Comparison of ENCODE assay signal across 26 cellular contexts in the genomic region with DNA sequence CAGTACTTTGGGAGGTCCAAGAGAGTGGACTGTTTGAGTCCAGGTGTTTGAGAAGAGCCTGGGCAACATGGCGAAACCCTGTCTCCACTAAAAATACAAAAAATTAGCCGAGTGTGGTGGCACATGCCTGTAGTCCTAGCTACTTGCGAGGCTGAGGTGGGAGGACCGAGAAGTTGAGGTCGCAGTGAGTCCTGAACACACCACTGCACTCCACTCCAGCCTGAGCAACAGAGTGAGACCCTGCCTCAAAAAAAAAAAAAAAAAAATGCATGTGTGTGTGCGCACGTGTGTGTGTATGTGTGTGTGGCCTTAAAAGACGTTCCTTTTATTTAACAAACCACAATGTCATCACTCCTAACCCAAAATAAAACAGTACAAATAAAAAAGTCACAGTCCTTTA.
DNase-seq lines count a peak whose midpoint lies in the region; ATAC-seq and TF ChIP-seq lines count a peak whose summit lies in the region.
"Had no signal": no experiment of that assay in that cellular context is flagged by ENCODE, and none has a peak within 500 bp of the region (broad histone marks: within the 10 kb centered on the region; RNA-seq: fewer than 3 reads in every experiment).

No MANE protein-coding gene starts in this region.

- intact Hi-C loops in activated B cell treated with CpG ODN at 0.5 μM for 24 hours (cut with micrococcal nuclease), result loop anchor here (5.0 to 10.0 kb wide), 2 partner anchors 132 to 310 kb away; no protein-coding TSS in a partner anchor

- H3K27me3 Mint-ChIP-seq in T-helper 2 cell treated with Interferon-gamma antibody and Interleukin-4, amounts not matched to agents 5 μg/mL and 100 μg/mL, for 36 hours (ENCODE audit: low read depth), result no peaks in the 10 kb centered on the region
- H3K27me3 Mint-ChIP-seq in activated B cell treated with CpG ODN at 0.5 μM for 24 hours, result peaks cover 5% of the 10 kb centered on the region
- H3K27me3 Mint-ChIP-seq in stimulated activated memory B cell treated with anti-CD40 and anti-IgM and Interleukin-4, amounts not matched to agents 10 μg/mL and 1 μg/mL and 100 μg/mL, for 72 hours, result no peaks in the 10 kb centered on the region

- H3K27ac ChIP-seq in HEK293 (ENCODE audit: extremely low read depth, low read depth, low read length), result no peak overlapping the region
- H3K27ac ChIP-seq: GM23248 had no signal

- CTCF ChIA-PET in HEK293 (lab: Yijun Ruan, JAX) (interaction anchor here (0.6 to 1.2 kb wide), 3 partner anchors 7 to 25 kb away, joined by 3 to 4 read pairs (median 3); no protein-coding TSS in a partner anchor), activated B cell treated with CpG ODN at 0.5 μM for 24 hours (lab: Charles Lee) (no interaction called here)

- peaks cover 45% of the 10 kb centered on the region for H3K4me1 Mint-ChIP-seq in T-helper 2 cell treated with Interferon-gamma antibody and Interleukin-4, amounts not matched to agents 5 μg/mL and 100 μg/mL, for 36 hours (ENCODE audit: low read depth)
- H3K4me1 Mint-ChIP-seq in activated B cell treated with CpG ODN at 0.5 μM for 24 hours, result peaks cover 43% of the 10 kb centered on the region
- peaks cover 40% of the 10 kb centered on the region for H3K4me1 Mint-ChIP-seq in stimulated activated memory B cell treated with anti-CD40 and anti-IgM and Interleukin-4, amounts not matched to agents 10 μg/mL and 1 μg/mL and 100 μg/mL, for 72 hours

- no peaks in the 10 kb centered on the region for H3K9me3 ChIP-seq in HEK293 (ENCODE audit: control insufficient read depth, insufficient read depth, low read depth, low read length)
- H3K9me3 ChIP-seq: Caco-2, SK-N-SH had no signal

- no peak overlapping the region for H3K4me3 ChIP-seq in HEK293 (ENCODE audit: low read depth, low read length)
- H3K4me3 ChIP-seq: GM23248 had no signal

- H3K36me3 Mint-ChIP-seq in T-helper 2 cell treated with Interferon-gamma antibody and Interleukin-4, amounts not matched to agents 5 μg/mL and 100 μg/mL, for 36 hours (ENCODE audit: low read depth), result peaks cover 10% of the 10 kb centered on the region
- H3K36me3 Mint-ChIP-seq in activated B cell treated with CpG ODN at 0.5 μM for 24 hours (ENCODE audit: low read depth), result no peaks in the 10 kb centered on the region
- no peaks in the 10 kb centered on the region for H3K36me3 Mint-ChIP-seq in stimulated activated memory B cell treated with anti-CD40 and anti-IgM and Interleukin-4, amounts not matched to agents 10 μg/mL and 1 μg/mL and 100 μg/mL, for 72 hours

- H3K4me1 ChIP-seq in HEK293 (ENCODE audit: control insufficient read depth, insufficient read depth, low read length), result peaks cover 13% of the 10 kb centered on the region
- H3K4me1 ChIP-seq: Caco-2 had no signal

- no peaks in the 10 kb centered on the region; a peak in 1 of 3 replicates for H3K36me3 ChIP-seq in HEK293 (ENCODE audit: control insufficient read depth in 2 of 2, insufficient read depth in 1 of 2, low read length in 2 of 2)

- H3K4me3 Mint-ChIP-seq in T-helper 2 cell treated with Interferon-gamma antibody and Interleukin-4, amounts not matched to agents 5 μg/mL and 100 μg/mL, for 36 hours, result peak overlapping the region; percentile 15
- H3K4me3 Mint-ChIP-seq in activated B cell treated with CpG ODN at 0.5 μM for 24 hours, result no peak overlapping the region
- no peak overlapping the region for H3K4me3 Mint-ChIP-seq in stimulated activated memory B cell treated with anti-CD40 and anti-IgM and Interleukin-4, amounts not matched to agents 10 μg/mL and 1 μg/mL and 100 μg/mL, for 72 hours
- H3K4me3 Mint-ChIP-seq: CD4-positive, alpha-beta T cell had no signal

- no peak for DNase-seq in T-helper 2 cell treated with Interferon-gamma antibody and Interleukin-4, amounts not matched to agents 5 μg/mL and 100 μg/mL, for 36 hours (ENCODE audit: low spot score)
- DNase-seq in T-helper 2 cell (no peak), activated B cell treated with CpG ODN at 0.5 μM for 24 hours (no peak)
- DNase-seq in stimulated activated naive CD8-positive, alpha-beta T cell treated with anti-CD3 and anti-CD28 coated beads, Interleukin-15, Interleukin-2, amounts not matched to agents 100 U/mL and 50 U/mL, for 24 hours, result no peak
- DNase-seq: 8988T; Caco-2; CD4-positive, alpha-beta T cell; DMS 273 treated with DMSO at 0.1 percent for 48 hours; DMS79 treated with DMSO at 0.1 percent for 48 hours; GM23248; H7; KBM-7; MM.1S; NCI-H1048; NCI-H1417; NCI-H1694 treated with DMSO at 0.1 percent for 48 hours; NCI-H2081; NCI-H2227 treated with DMSO at 0.1 percent for 48 hours; NCI-H526 treated with DMSO at 0.1 percent for 48 hours; SIG-M5; SK-N-SH; SW 1271 had no signal

- no peak for ATAC-seq in activated B cell treated with CpG ODN at 0.5 μM for 24 hours (ENCODE audit: low read depth)
- ATAC-seq in stimulated activated memory B cell treated with anti-CD40 and anti-IgM and Interleukin-4, amounts not matched to agents 10 μg/mL and 1 μg/mL and 100 μg/mL, for 72 hours, result no peak
- ATAC-seq in HG03095 (IDR thresholded peaks at IDR 0.05; ENCODE audit: unreplicated experiment), result no peak
- ATAC-seq in GM21529 (IDR thresholded peaks at IDR 0.05; ENCODE audit: unreplicated experiment), result no peak
- no peak for ATAC-seq in stimulated activated naive CD8-positive, alpha-beta T cell treated with anti-CD3 and anti-CD28 coated beads, Interleukin-15, Interleukin-2, amounts not matched to agents 100 U/mL and 50 U/mL, for 24 hours

- TF ChIP-seq CTCF in HEK293 (tag by site-specific recombination; IDR thresholded peaks at IDR 0.05), result no peak
- TF ChIP-seq CTCF in activated B cell treated with CpG ODN at 0.5 μM for 24 hours (IDR thresholded peaks at IDR 0.05), result no peak

- H3K9me3 Mint-ChIP-seq in T-helper 2 cell treated with Interferon-gamma antibody and Interleukin-4, amounts not matched to agents 5 μg/mL and 100 μg/mL, for 36 hours, result no peaks in the 10 kb centered on the region
- H3K9me3 Mint-ChIP-seq in activated B cell treated with CpG ODN at 0.5 μM for 24 hours, result no peaks in the 10 kb centered on the region
- H3K9me3 Mint-ChIP-seq in stimulated activated memory B cell treated with anti-CD40 and anti-IgM and Interleukin-4, amounts not matched to agents 10 μg/mL and 1 μg/mL and 100 μg/mL, for 72 hours, result no peaks in the 10 kb centered on the region
- H3K9me3 Mint-ChIP-seq: CD4-positive, alpha-beta T cell had no signal

- POLR2A ChIA-PET in HEK293 (lab: Yijun Ruan, JAX), result no interaction called here
- POLR2A ChIA-PET in activated B cell treated with CpG ODN at 0.5 μM for 24 hours (lab: Charles Lee), result interaction anchor here (0.7 to 3.5 kb wide), 3 partner anchors 39 to 310 kb away, joined by 4 to 38 read pairs (median 5); a partner anchor contains a TSS

- H3K27ac Mint-ChIP-seq in T-helper 2 cell treated with Interferon-gamma antibody and Interleukin-4, amounts not matched to agents 5 μg/mL and 100 μg/mL, for 36 hours, result no peak overlapping the region
- peak overlapping the region; percentile 4 for H3K27ac Mint-ChIP-seq in activated B cell treated with CpG ODN at 0.5 μM for 24 hours
- peak overlapping the region; percentile 37 for H3K27ac Mint-ChIP-seq in stimulated activated memory B cell treated with anti-CD40 and anti-IgM and Interleukin-4, amounts not matched to agents 10 μg/mL and 1 μg/mL and 100 μg/mL, for 72 hours
- H3K27ac Mint-ChIP-seq: CD4-positive, alpha-beta T cell had no signal

TF ChIP-seq in HEK293, 187 proteins besides CTCF, POLR2A, EP300 and RAD21:
- TF ChIP-seq OVOL3 (tag by site-specific recombination; IDR thresholded peaks at IDR 0.05) (no peak), ZNF324 (tag by site-specific recombination; IDR thresholded peaks at IDR 0.05) (no peak), ZNF473 (tag by site-specific recombination; IDR thresholded peaks at IDR 0.05) (no peak), ZNF610 (tag by site-specific recombination; IDR thresholded peaks at IDR 0.05; ENCODE audit: borderline replicate concordance) (no peak)
- TF ChIP-seq, protein P1, sequence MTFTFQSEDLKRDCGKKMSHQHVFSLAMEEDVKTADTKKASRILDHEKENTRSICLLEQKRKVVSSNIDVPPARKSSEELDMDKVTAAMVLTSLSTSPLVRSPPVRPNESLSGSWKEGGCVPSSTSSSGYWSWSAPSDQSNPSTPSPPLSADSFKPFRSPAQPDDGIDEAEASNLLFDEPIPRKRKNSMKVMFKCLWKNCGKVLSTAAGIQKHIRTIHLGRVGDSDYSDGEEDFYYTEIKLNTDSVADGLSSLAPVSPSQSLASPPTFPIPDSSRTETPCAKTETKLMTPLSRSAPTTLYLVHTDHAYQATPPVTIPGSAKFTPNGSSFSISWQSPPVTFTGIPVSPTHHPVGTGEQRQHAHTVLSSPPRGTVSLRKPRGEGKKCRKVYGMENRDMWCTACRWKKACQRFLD (tag by site-specific recombination; IDR thresholded peaks at IDR 0.05), result no peak
- TF ChIP-seq, protein P2, sequence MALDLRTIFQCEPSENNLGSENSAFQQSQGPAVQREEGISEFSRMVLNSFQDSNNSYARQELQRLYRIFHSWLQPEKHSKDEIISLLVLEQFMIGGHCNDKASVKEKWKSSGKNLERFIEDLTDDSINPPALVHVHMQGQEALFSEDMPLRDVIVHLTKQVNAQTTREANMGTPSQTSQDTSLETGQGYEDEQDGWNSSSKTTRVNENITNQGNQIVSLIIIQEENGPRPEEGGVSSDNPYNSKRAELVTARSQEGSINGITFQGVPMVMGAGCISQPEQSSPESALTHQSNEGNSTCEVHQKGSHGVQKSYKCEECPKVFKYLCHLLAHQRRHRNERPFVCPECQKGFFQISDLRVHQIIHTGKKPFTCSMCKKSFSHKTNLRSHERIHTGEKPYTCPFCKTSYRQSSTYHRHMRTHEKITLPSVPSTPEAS (tag by site-specific recombination; IDR thresholded peaks at IDR 0.05), result 0 out of 2 replicates have a peak, but pooled peaks have one; percentile 38
